27 cellular contexts compared by ENCODE assay signal in the genomic region with DNA sequence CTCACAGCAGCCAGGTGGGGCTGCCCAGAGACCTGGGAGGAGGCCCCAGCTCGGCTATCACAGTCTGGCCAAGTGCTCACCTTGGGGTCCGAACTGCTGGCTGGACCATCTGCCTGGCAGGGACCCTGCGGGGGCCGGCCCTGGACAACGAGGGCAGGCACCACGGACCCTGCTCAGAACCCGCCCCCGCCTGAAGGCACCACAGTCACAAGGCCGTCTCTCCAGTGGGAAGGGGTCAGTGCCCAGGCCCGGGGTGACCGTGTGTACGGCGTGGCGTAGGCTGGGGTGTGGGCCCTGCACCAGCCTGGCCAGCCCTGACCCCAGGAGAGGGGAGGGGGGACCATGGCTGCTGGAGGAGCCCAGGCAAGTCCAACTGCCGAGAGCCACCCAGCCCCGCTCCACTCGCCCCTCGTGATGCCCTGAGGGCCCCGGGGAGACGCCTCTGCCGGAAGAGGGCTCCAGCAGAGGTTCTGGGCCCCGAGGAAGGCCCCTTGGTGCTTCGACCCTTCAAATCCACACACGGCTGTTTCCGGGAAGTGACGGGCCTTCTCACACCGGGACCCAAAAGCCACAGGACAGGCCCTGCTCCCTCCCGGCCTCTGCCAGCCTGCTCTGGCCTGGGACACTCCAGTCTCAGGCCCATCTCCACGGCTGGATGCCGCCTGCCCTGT. TPM values are rescaled to one million over a fixed set of nuclear protein-coding genes. Genes with fewer than 3 reads are reported as not detected.
DNase-seq lines count a peak whose midpoint lies in the region; ATAC-seq, FAIRE-seq and TF ChIP-seq lines count a peak whose summit lies in the region.
"Had no signal": no experiment of that assay in that cellular context is flagged by ENCODE, and none has a peak within 500 bp of the region (broad histone marks: within the 10 kb centered on the region; RNA-seq: fewer than 3 reads in every experiment).

No MANE protein-coding gene starts in this region.

- no peaks in the 10 kb centered on the region for H3K4me1 Mint-ChIP-seq in type B pancreatic cell (ENCODE audit: unreplicated experiment)
- H3K4me1 Mint-ChIP-seq: activated CD4-positive, alpha-beta T cell treated with anti-CD3 and anti-CD28 coated beads, Interleukin-2, amount 10 ng/mL, durations not matched to agents 7 days and 5 days; neural progenitor cell had no signal

- ATAC-seq in Right ventricle myocardium superior (ENCODE audit: poor library complexity): no peak
- no peak for ATAC-seq in left ventricle myocardium superior
- ATAC-seq: heart left ventricle; stimulated activated naive CD8-positive, alpha-beta T cell treated with anti-CD3 and anti-CD28 coated beads, Interleukin-15, amount 100 ng/mL, for 72 hours had no signal

- no peak overlapping the region for H3K4me3 Mint-ChIP-seq in type B pancreatic cell
- H3K4me3 Mint-ChIP-seq: activated CD4-positive, alpha-beta T cell treated with anti-CD3 and anti-CD28 coated beads, Interleukin-2, amount 10 ng/mL, durations not matched to agents 7 days and 5 days; CD4-positive, CD25-positive, alpha-beta regulatory T cell; neural progenitor cell; stimulated activated naive CD8-positive, alpha-beta T cell treated with anti-CD3 and anti-CD28 coated beads, Interleukin-15, amount 100 ng/mL, for 72 hours had no signal

- no peaks in the 10 kb centered on the region for H3K27me3 ChIP-seq in Peyer's patch
- no peaks in the 10 kb centered on the region for H3K27me3 ChIP-seq in SJCRH30
- H3K27me3 ChIP-seq: heart left ventricle, neural progenitor cell, SJSA1, upper lobe of left lung had no signal

- no peak for FAIRE-seq in kidney (lab: Jason Lieb, UNC)

- no peaks in the 10 kb centered on the region for H3K9me3 ChIP-seq in Peyer's patch
- H3K9me3 ChIP-seq in kidney (ENCODE audit: control insufficient read depth in 1 of 2, low read length in 2 of 2): no peaks in the 10 kb centered on the region
- H3K9me3 ChIP-seq in SJCRH30 (replicated peaks): no peaks in the 10 kb centered on the region
- H3K9me3 ChIP-seq: HAP-1, heart left ventricle, SJSA1, upper lobe of left lung had no signal

- peak; percentile 30 for DNase-seq in Right ventricle myocardium superior
- DNase-seq in left ventricle myocardium superior: no peak
- peak in 2 of 3 donors; percentile 10 to 24 for DNase-seq in Peyer's patch
- peak; percentile 64 for DNase-seq in kidney
- peak; percentile 68 for DNase-seq in type B pancreatic cell (ENCODE audit: extremely low spot score, unreplicated experiment)
- no peak for DNase-seq in kidney glomerular epithelial cell (lab: John Stamatoyannopoulos, UW)
- DNase-seq in SJCRH30: no peak
- DNase-seq: caudate nucleus; CD4-positive, CD25-positive, alpha-beta regulatory T cell; DMS 273 treated with DMSO at 0.1 percent for 48 hours; IMR-90; NCI-H2081 treated with DMSO at 0.1 percent for 48 hours; NCI-H446; OCI-M1; stimulated activated CD4-positive, alpha-beta T cell treated with anti-CD3 and anti-CD28 coated beads, Interleukin-4, amount 100 ng/mL, for 24 hours; T-helper 2 cell had no signal

- H3K36me3 Mint-ChIP-seq in type B pancreatic cell: no peaks in the 10 kb centered on the region
- H3K36me3 Mint-ChIP-seq: activated naive CD4-positive, alpha-beta T cell treated with anti-CD3 and anti-CD28 coated beads, Interleukin-2, amount 50 U/mL, for 72 hours; CD4-positive, CD25-positive, alpha-beta regulatory T cell had no signal

- no peaks in the 10 kb centered on the region for H3K9me3 Mint-ChIP-seq in type B pancreatic cell
- H3K9me3 Mint-ChIP-seq: activated CD4-positive, alpha-beta T cell treated with anti-CD3 and anti-CD28 coated beads, Interleukin-2, amount 10 ng/mL, durations not matched to agents 7 days and 5 days; activated naive CD4-positive, alpha-beta T cell treated with anti-CD3 and anti-CD28 coated beads, Interleukin-2, amount 50 U/mL, for 72 hours; CD4-positive, CD25-positive, alpha-beta regulatory T cell; neural progenitor cell; stimulated activated naive CD8-positive, alpha-beta T cell treated with anti-CD3 and anti-CD28 coated beads, Interleukin-15, amount 100 ng/mL, for 72 hours had no signal

- no peak overlapping the region for H3K9ac ChIP-seq in kidney (ENCODE audit: low read length in 2 of 2)
- H3K9ac ChIP-seq: neural progenitor cell had no signal

- no peaks in the 10 kb centered on the region for H3K36me3 ChIP-seq in Peyer's patch
- no peaks in the 10 kb centered on the region for H3K36me3 ChIP-seq in kidney (ENCODE audit: control insufficient read depth in 1 of 2, insufficient read depth in 2 of 2, low read length in 2 of 2)
- no peaks in the 10 kb centered on the region for H3K36me3 ChIP-seq in SJCRH30
- H3K36me3 ChIP-seq: HAP-1, neural progenitor cell, SJSA1 had no signal

- peaks cover 0 to 1% (median under 1%) of the 10 kb centered on the region in 4 donors for H3K4me1 ChIP-seq in Peyer's patch
- no peaks in the 10 kb centered on the region for H3K4me1 ChIP-seq in kidney (ENCODE audit: control insufficient read depth in 1 of 2, insufficient read depth in 1 of 2, low read depth in 1 of 2, low read length in 2 of 2)
- no peaks in the 10 kb centered on the region for H3K4me1 ChIP-seq in SJCRH30
- H3K4me1 ChIP-seq: neural progenitor cell had no signal

- TF ChIP-seq CTCF in Peyer's patch (IDR thresholded peaks at IDR 0.05): no peak
- TF ChIP-seq CTCF in kidney (IDR thresholded peaks at IDR 0.05; ENCODE audit: borderline replicate concordance, extremely low read depth, insufficient read depth): no peak
- TF ChIP-seq CTCF in type B pancreatic cell (conservative IDR thresholded peaks at IDR 0.05): no peak

- no peak overlapping the region for H3K4me3 ChIP-seq in Peyer's patch
- H3K4me3 ChIP-seq in kidney (ENCODE audit: low read length in 2 of 2): no peak overlapping the region
- H3K4me3 ChIP-seq in SJCRH30: no peak overlapping the region
- H3K4me3 ChIP-seq: HAP-1, heart left ventricle, neural progenitor cell, SJSA1, upper lobe of left lung had no signal

- intact Hi-C loops in Right ventricle myocardium superior (cut with DNase I) (no loop called here), left ventricle myocardium superior (cut with micrococcal nuclease) (no loop called here), kidney (cut with DNase I) (no loop called here)

- H3K27me3 Mint-ChIP-seq in type B pancreatic cell: no peaks in the 10 kb centered on the region
- H3K27me3 Mint-ChIP-seq: activated CD4-positive, alpha-beta T cell treated with anti-CD3 and anti-CD28 coated beads, Interleukin-2, amount 10 ng/mL, durations not matched to agents 7 days and 5 days; CD4-positive, CD25-positive, alpha-beta regulatory T cell; stimulated activated naive CD8-positive, alpha-beta T cell treated with anti-CD3 and anti-CD28 coated beads, Interleukin-15, amount 100 ng/mL, for 72 hours had no signal

- H3K27ac ChIP-seq in Peyer's patch (no peak overlapping the region), kidney (ENCODE audit: low read depth in 2 of 2, low read length in 2 of 2) (no peak overlapping the region), SJCRH30 (no peak overlapping the region)
- H3K27ac ChIP-seq: heart left ventricle, neural progenitor cell, SJSA1, upper lobe of left lung had no signal

- no peak for TF ChIP-seq POLR2A in Peyer's patch (IDR thresholded peaks at IDR 0.05)

- H3K27ac Mint-ChIP-seq in type B pancreatic cell: no peak overlapping the region
- H3K27ac Mint-ChIP-seq: activated CD4-positive, alpha-beta T cell treated with anti-CD3 and anti-CD28 coated beads, Interleukin-2, amount 10 ng/mL, durations not matched to agents 7 days and 5 days; activated naive CD4-positive, alpha-beta T cell treated with anti-CD3 and anti-CD28 coated beads, Interleukin-2, amount 50 U/mL, for 72 hours; CD4-positive, CD25-positive, alpha-beta regulatory T cell; neural progenitor cell had no signal

RNA-seq across cellular contexts. Expression of a gene that starts 11.2 kb away (rescaled TPM):
- total RNA-seq in Right ventricle myocardium superior (not detected), left ventricle myocardium superior (not detected), Peyer's patch (1 to 10 TPM in 1 of 4 donors, not detected in 3; 1.3 TPM), kidney (2.3 TPM), type B pancreatic cell (ENCODE audit: low replicate concordance) (1.2 and 2.5 TPM in 2 replicates)
- polyA plus RNA-seq in kidney (ENCODE audit: insufficient read depth, low read depth, low replicate concordance): 0.28 TPM
- total RNA-seq in SJCRH30 (2014; rRNA removed; shearing (Covaris generic)): not detected in 2 replicates
- total RNA-seq: activated CD4-positive, alpha-beta T cell treated with anti-CD3 and anti-CD28 coated beads, Interleukin-2, amount 10 ng/mL, durations not matched to agents 7 days and 5 days; activated naive CD4-positive, alpha-beta T cell treated with anti-CD3 and anti-CD28 coated beads, Interleukin-2, amount 50 U/mL, for 72 hours; aorta; CD4-positive, CD25-positive, alpha-beta regulatory T cell; heart left ventricle; IMR-90; M059J; pulmonary artery endothelial cell; SJSA1 had no signal
- polyA plus RNA-seq: aorta; CD4-positive, CD25-positive, alpha-beta regulatory T cell; heart left ventricle; IMR-90 had no signal

RNA-seq across cellular contexts. Expression of a gene that starts 30.6 kb away (rescaled TPM):
- 2.4 TPM for total RNA-seq in Right ventricle myocardium superior
- total RNA-seq in left ventricle myocardium superior: 4.0 TPM
- 10 to 100 TPM; 14.0 to 32.0 (median 22.7) TPM for total RNA-seq in Peyer's patch
- total RNA-seq in kidney: 14.8 TPM
- polyA plus RNA-seq in kidney (ENCODE audit: insufficient read depth, low read depth, low replicate concordance): 8.6 TPM
- 20.0 and 21.2 TPM in 2 replicates for total RNA-seq in type B pancreatic cell (ENCODE audit: low replicate concordance)
- 19.9 and 20.8 TPM in 2 replicates for total RNA-seq in SJCRH30 (2014; rRNA removed; shearing (Covaris generic))

Comparison
In these comparisons a context has a peak if more than half of its experiments do, and no peak if none do; other contexts are left out.
1. DNase-seq: peak in Right ventricle myocardium superior (single experiment), Peyer's patch (2 of 3), kidney (single experiment) and type B pancreatic cell (single experiment); none in left ventricle myocardium superior (single experiment), kidney glomerular epithelial cell (single experiment) and SJCRH30 (0 of 2).